In genomic region chrX:22246620-22247019, GRCh38 we compare ENCODE assay signal across 20 cellular contexts.
DNase-seq lines count a peak whose midpoint lies in the region; ATAC-seq and TF ChIP-seq lines count a peak whose summit lies in the region.
"Had no signal": no experiment of that assay in that cellular context is flagged by ENCODE, and none has a peak within 500 bp of the region (broad histone marks: within the 10 kb centered on the region; RNA-seq: fewer than 3 reads in every experiment).

No MANE protein-coding gene starts in this region.

- in situ Hi-C loops in astrocyte of the spinal cord (cut with HindIII; ENCODE audit: low sequenced_read_pairs): no loop called here

- no peak for ATAC-seq in activated CD4-positive, CD25-positive, alpha-beta regulatory T cell treated with anti-CD3 and anti-CD28 coated beads, Interleukin-2, amount 50 U/mL, for 24 hours
- ATAC-seq: sciatic nerve; stimulated activated naive CD8-positive, alpha-beta T cell treated with anti-CD3 and anti-CD28 coated beads, Interleukin-15, amount 100 ng/mL, for 72 hours had no signal

- no peak overlapping the region for H3K4me3 ChIP-seq in astrocyte of the spinal cord (ENCODE audit: low read depth, low read length)
- H3K4me3 ChIP-seq: left ventricle myocardium inferior had no signal

- TF ChIP-seq CTCF in astrocyte of the spinal cord (IDR thresholded peaks at IDR 0.05; ENCODE audit: low read depth, low read length): no peak

- DNase-seq in AG08395 (ENCODE audit: low spot score): peak; percentile 5
- peak; percentile 24 for DNase-seq in HS-27A (ENCODE audit: low read depth)
- DNase-seq in astrocyte of the spinal cord (ENCODE audit: low read depth, low spot score): peak; percentile 28
- DNase-seq in iris pigment epithelial cell (ENCODE audit: low read depth): peak; percentile 16
- no peak for DNase-seq in HuH-7 (ENCODE audit: low spot score)
- DNase-seq in NCI-H1930 (lab: John Stamatoyannopoulos, UW): no peak
- no peak for DNase-seq in DMS53 (lab: John Stamatoyannopoulos, UW)
- DNase-seq: ACHN; activated CD4-positive, alpha-beta T cell treated with anti-CD3 and anti-CD28 coated beads for 48 hours; activated effector memory CD4-positive, alpha-beta T cell treated with anti-CD3 and anti-CD28 coated beads, Interleukin-2, amount 50 U/mL, for 16 hours; CD4-positive, alpha-beta memory T cell; H7; KG1; left ventricle myocardium inferior; NCI-H1092; NCI-H748 treated with DMSO at 0.1 percent for 48 hours; occipital lobe; stimulated activated naive CD8-positive, alpha-beta T cell treated with anti-CD3 and anti-CD28 coated beads, Interleukin-15, amount 100 ng/mL, for 72 hours had no signal

Comparison
In these comparisons a context has a peak if more than half of its experiments do, and no peak if none do; other contexts are left out.
1. DNase-seq: peak in AG08395 (single experiment), HS-27A (single experiment), astrocyte of the spinal cord (single experiment) and iris pigment epithelial cell (single experiment); none in HuH-7 (single experiment), NCI-H1930 (0 of 2) and DMS53 (single experiment).